Comparison of ENCODE assay signal across 1 cellular context in the genomic region with DNA sequence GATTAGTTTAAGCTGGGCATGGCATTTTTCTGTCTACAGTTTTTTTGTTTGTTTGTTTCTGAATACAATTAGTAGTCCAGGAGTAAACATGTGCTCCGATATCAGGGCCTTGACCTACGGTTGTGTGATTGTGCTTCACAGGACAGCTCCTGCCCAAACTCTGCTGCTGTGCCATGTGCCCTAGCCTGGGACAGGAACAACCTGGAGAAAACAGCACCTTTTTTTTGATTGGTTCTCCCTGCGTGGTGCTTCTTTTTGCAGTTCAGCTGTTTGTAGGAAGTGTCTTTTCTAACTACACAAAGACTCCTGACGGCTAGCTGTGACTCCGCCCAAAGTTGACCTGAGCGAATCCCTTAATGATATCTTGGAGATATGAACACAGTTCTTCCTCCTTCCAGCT.
TF ChIP-seq lines count a peak whose summit lies in the region.

No MANE protein-coding gene starts in this region.

TF ChIP-seq in GM23338, 12 proteins besides CTCF, POLR2A, EP300 and RAD21 (continued from another document):
- TF ChIP-seq, protein P1, sequence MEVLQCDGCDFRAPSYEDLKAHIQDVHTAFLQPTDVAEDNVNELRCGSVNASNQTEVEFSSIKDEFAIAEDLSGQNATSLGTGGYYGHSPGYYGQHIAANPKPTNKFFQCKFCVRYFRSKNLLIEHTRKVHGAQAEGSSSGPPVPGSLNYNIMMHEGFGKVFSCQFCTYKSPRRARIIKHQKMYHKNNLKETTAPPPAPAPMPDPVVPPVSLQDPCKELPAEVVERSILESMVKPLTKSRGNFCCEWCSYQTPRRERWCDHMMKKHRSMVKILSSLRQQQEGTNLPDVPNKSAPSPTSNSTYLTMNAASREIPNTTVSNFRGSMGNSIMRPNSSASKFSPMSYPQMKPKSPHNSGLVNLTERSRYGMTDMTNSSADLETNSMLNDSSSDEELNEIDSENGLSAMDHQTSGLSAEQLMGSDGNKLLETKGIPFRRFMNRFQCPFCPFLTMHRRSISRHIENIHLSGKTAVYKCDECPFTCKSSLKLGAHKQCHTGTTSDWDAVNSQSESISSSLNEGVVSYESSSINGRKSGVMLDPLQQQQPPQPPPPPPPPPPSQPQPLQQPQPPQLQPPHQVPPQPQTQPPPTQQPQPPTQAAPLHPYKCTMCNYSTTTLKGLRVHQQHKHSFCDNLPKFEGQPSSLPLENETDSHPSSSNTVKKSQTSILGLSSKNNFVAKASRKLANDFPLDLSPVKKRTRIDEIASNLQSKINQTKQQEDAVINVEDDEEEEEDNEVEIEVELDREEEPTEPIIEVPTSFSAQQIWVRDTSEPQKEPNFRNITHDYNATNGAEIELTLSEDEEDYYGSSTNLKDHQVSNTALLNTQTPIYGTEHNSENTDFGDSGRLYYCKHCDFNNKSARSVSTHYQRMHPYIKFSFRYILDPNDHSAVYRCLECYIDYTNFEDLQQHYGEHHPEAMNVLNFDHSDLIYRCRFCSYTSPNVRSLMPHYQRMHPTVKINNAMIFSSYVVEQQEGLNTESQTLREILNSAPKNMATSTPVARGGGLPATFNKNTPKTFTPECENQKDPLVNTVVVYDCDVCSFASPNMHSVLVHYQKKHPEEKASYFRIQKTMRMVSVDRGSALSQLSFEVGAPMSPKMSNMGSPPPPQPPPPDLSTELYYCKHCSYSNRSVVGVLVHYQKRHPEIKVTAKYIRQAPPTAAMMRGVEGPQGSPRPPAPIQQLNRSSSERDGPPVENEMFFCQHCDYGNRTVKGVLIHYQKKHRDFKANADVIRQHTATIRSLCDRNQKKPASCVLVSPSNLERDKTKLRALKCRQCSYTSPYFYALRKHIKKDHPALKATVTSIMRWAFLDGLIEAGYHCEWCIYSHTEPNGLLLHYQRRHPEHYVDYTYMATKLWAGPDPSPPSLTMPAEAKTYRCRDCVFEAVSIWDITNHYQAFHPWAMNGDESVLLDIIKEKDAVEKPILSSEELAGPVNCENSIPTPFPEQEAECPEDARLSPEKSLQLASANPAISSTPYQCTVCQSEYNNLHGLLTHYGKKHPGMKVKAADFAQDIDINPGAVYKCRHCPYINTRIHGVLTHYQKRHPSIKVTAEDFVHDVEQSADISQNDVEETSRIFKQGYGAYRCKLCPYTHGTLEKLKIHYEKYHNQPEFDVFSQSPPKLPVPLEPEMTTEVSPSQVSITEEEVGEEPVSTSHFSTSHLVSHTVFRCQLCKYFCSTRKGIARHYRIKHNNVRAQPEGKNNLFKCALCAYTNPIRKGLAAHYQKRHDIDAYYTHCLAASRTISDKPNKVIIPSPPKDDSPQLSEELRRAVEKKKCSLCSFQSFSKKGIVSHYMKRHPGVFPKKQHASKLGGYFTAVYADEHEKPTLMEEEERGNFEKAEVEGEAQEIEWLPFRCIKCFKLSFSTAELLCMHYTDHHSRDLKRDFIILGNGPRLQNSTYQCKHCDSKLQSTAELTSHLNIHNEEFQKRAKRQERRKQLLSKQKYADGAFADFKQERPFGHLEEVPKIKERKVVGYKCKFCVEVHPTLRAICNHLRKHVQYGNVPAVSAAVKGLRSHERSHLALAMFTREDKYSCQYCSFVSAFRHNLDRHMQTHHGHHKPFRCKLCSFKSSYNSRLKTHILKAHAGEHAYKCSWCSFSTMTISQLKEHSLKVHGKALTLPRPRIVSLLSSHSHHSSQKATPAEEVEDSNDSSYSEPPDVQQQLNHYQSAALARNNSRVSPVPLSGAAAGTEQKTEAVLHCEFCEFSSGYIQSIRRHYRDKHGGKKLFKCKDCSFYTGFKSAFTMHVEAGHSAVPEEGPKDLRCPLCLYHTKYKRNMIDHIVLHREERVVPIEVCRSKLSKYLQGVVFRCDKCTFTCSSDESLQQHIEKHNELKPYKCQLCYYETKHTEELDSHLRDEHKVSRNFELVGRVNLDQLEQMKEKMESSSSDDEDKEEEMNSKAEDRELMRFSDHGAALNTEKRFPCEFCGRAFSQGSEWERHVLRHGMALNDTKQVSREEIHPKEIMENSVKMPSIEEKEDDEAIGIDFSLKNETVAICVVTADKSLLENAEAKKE (CRISPR knock-in tag; IDR thresholded peaks at IDR 0.05): no peak
TF ChIP-seq in GM23338: peak in this region for 0.
